Comparison of ENCODE assay signal across 8 cellular contexts in the genomic region with DNA sequence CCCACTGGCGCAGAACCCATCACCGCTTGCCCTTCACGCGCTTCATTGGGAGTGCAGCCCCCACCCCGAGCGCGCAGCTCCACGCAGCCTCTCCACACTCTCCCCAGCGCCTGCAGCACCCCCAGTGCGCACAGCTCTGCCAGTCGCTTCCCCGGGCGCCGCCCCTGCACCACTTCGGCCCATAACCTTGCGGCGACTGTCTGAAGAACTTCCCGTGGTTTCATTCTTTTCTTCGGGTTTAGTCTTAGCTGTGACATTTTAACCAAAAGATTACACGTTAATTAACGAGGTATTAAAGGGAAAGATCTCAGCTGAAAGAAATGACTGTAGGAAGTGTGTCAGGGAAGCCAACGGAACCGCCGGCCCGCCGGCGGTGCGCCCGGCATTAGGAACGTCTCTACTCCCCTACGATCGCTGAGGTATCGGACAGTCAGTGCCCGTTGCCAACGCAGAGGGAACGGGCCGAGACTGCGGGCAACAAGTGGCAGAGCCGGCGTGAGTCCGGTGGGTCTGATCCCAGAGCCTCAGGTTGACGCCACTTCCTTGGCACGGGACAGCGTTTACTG. TPM values are rescaled to one million over a fixed set of nuclear protein-coding genes. Genes with fewer than 3 reads are reported as not detected.
A peak's percentile ranks its signal among the peaks of the same experiment; 100 is the strongest.
DNase-seq lines count a peak whose midpoint lies in the region; ATAC-seq and TF ChIP-seq lines count a peak whose summit lies in the region.
"Not testable (repeated sequence)": the region's sequence is repeated elsewhere in the genome, so short reads cannot be mapped to it uniquely, and the experiment has no call there.

No MANE protein-coding gene starts in this region.

- POLR2A ChIA-PET in activated CD4-positive, alpha-beta T cell treated with anti-CD3 and anti-CD28 coated beads for 36 hours (lab: Charles Lee) = not testable (repeated sequence)

- intact Hi-C loops in activated CD4-positive, alpha-beta T cell treated with anti-CD3 and anti-CD28 coated beads for 36 hours (cut with DNase I, micrococcal nuclease) = loop anchor here in 1 of 2 experiments (5.0 kb wide), 1 partner anchor 133 kb away; no protein-coding TSS in a partner anchor

- H3K27ac ChIP-seq in iPS DF 6.9 (ENCODE audit: low read length) = not testable (repeated sequence)
- peak overlapping the region in 1 of 4 donors; percentile 67 for H3K27ac ChIP-seq in upper lobe of left lung

- CTCF ChIA-PET in activated CD4-positive, alpha-beta T cell treated with anti-CD3 and anti-CD28 coated beads for 36 hours (lab: Charles Lee) = interaction anchor here (0.9 to 1.5 kb wide), 3 partner anchors 132 to 396 kb away, joined by 3 to 5 read pairs (median 3); no protein-coding TSS in a partner anchor

- not testable (repeated sequence) for TF ChIP-seq POLR2A in upper lobe of left lung (IDR thresholded peaks at IDR 0.05)

- not testable (repeated sequence) for H3K36me3 Mint-ChIP-seq in activated CD4-positive, alpha-beta T cell treated with anti-CD3 and anti-CD28 coated beads for 36 hours (ENCODE audit: low read depth)

- not testable (repeated sequence) for H3K4me1 Mint-ChIP-seq in activated CD4-positive, alpha-beta T cell treated with anti-CD3 and anti-CD28 coated beads for 36 hours

- H3K4me1 ChIP-seq in HAP-1 (peaks cover 11% of the 10 kb centered on the region), upper lobe of left lung (peaks cover 0 to 15% (median 2%) of the 10 kb centered on the region in 4 donors)
- H3K4me1 ChIP-seq in iPS DF 6.9 (ENCODE audit: control insufficient read depth, insufficient read depth, low read length) = not testable (repeated sequence)

- H3K4me3 ChIP-seq in HAP-1 = peak overlapping the region; percentile 51
- H3K4me3 ChIP-seq in choroid plexus epithelial cell (ENCODE audit: low read depth, low read length) = peak overlapping the region; percentile 69
- H3K4me3 ChIP-seq in iPS DF 6.9 (ENCODE audit: low read length) = peak overlapping the region; percentile 59; the same call in 1 of the 2 replicates
- H3K4me3 ChIP-seq in upper lobe of left lung = peak overlapping the region; percentile 25 to 62 (median 59)

- H3K9me3 ChIP-seq in HAP-1; iPS DF 6.9 (ENCODE audit: control insufficient read depth, insufficient read depth, low read length); upper lobe of left lung: not testable (repeated sequence)

- H3K9me3 Mint-ChIP-seq in activated CD4-positive, alpha-beta T cell treated with anti-CD3 and anti-CD28 coated beads for 36 hours (ENCODE audit: low read depth) = not testable (repeated sequence)

- not testable (repeated sequence) for H3K27ac Mint-ChIP-seq in activated CD4-positive, alpha-beta T cell treated with anti-CD3 and anti-CD28 coated beads for 36 hours

- DNase-seq in GM03348 (ENCODE audit: low spot score) = peak; percentile 6
- DNase-seq in HAP-1 (ENCODE audit: low spot score in 2 of 2) = not testable (repeated sequence)
- DNase-seq in NAMALWA (ENCODE audit: low spot score) = peak; percentile 44
- DNase-seq in activated CD4-positive, alpha-beta T cell treated with anti-CD3 and anti-CD28 coated beads for 36 hours = peak; percentile 22
- peak; percentile 28 for DNase-seq in choroid plexus epithelial cell (ENCODE audit: low read depth)
- peak; percentile 4 for DNase-seq in iPS DF 6.9 (ENCODE audit: low read depth, low spot score)
- DNase-seq in occipital lobe (lab: John Stamatoyannopoulos, UW) = peak; percentile 37
- DNase-seq in upper lobe of left lung = peak in 1 of 2 donors; percentile 85

- ATAC-seq in activated CD4-positive, alpha-beta T cell treated with anti-CD3 and anti-CD28 coated beads for 36 hours = peak; percentile 49
- ATAC-seq in upper lobe of left lung (ENCODE audit: low FRiP score in 2 of 2) = peak in 1 of 2 donors; percentile 55

- H3K27me3 Mint-ChIP-seq in activated CD4-positive, alpha-beta T cell treated with anti-CD3 and anti-CD28 coated beads for 36 hours = peaks cover 32% of the 10 kb centered on the region

- H3K27me3 ChIP-seq in HAP-1 (ENCODE audit: low read depth); iPS DF 6.9 (ENCODE audit: control insufficient read depth, insufficient read depth, low read length); upper lobe of left lung: not testable (repeated sequence)

- not testable (repeated sequence) for H3K36me3 ChIP-seq in HAP-1 (replicated peaks); iPS DF 6.9 (ENCODE audit: control insufficient read depth, insufficient read depth, low read length); upper lobe of left lung

- peak overlapping the region; percentile 67 for H3K4me3 Mint-ChIP-seq in activated CD4-positive, alpha-beta T cell treated with anti-CD3 and anti-CD28 coated beads for 36 hours

- WGBS in iPS DF 6.9 (ENCODE audit: insufficient coverage, insufficient read length) = no CpG with 5 or more reads among the region's 44 CpGs
- WGBS in upper lobe of left lung, 2 donors = 1 to 2% methylated on average over 19 to 40 of the region's 44 CpGs

- not testable (repeated sequence) for TF ChIP-seq CTCF in choroid plexus epithelial cell (conservative IDR thresholded peaks at IDR 0.05; ENCODE audit: low read depth, low read length); upper lobe of left lung (IDR thresholded peaks at IDR 0.05)

- TF ChIP-seq EP300 in upper lobe of left lung (IDR thresholded peaks at IDR 0.05) = not testable (repeated sequence)

- in situ Hi-C loops in HAP-1 (cut with MboI; ENCODE audit: low sequenced_read_pairs) = loop anchor here (25.0 kb wide), 1 partner anchor 118 kb away; the partner anchor contains the start of gene RXYLT1

RNA-seq across cellular contexts. Expression of gene DPY19L2, which starts 0.6 kb away (rescaled TPM):
- under 1 TPM; 0.21 to 0.70 TPM for total RNA-seq in activated CD4-positive, alpha-beta T cell treated with anti-CD3 and anti-CD28 coated beads for 36 hours
- 38.4 TPM for total RNA-seq in occipital lobe
- total RNA-seq in upper lobe of left lung = 1 to 10 TPM in 5 of 6 donors, under 1 TPM in 1; 0.97 to 7.9 (median 2.7) TPM
